In genomic region chr5:151696470-151697061, GRCh38 we compare ENCODE assay signal across 10 cellular contexts. TPM values are rescaled to one million over a fixed set of nuclear protein-coding genes. Genes with fewer than 3 reads are reported as not detected.
DNase-seq lines count a peak whose midpoint lies in the region; ATAC-seq lines count a peak whose summit lies in the region.
"Had no signal": no experiment of that assay in that cellular context is flagged by ENCODE, and none has a peak within 500 bp of the region (broad histone marks: within the 10 kb centered on the region; RNA-seq: fewer than 3 reads in every experiment).

No MANE protein-coding gene starts in this region.

- H3K27me3 ChIP-seq in trophoblast cell (ENCODE audit: insufficient read depth, low read length): no peaks in the 10 kb centered on the region

- no peak overlapping the region for H2BK120ac ChIP-seq in trophoblast cell (ENCODE audit: insufficient read depth, low read length, poor library complexity)

- peak overlapping the region; percentile 13 for H4K91ac ChIP-seq in trophoblast cell (ENCODE audit: low read depth, low read length)

- peak overlapping the region; percentile 20 for H3K9ac ChIP-seq in trophoblast cell (ENCODE audit: low read length)

- H3K36me3 ChIP-seq in trophoblast cell (ENCODE audit: control insufficient read depth in 1 of 2, insufficient read depth in 2 of 2, low read length in 2 of 2): no peaks in the 10 kb centered on the region

- no peak overlapping the region for H4K12ac ChIP-seq in trophoblast cell (ENCODE audit: low read depth, low read length)

- intact Hi-C loops in Right ventricle myocardium superior (cut with DNase I): no loop called here

- H2BK5ac ChIP-seq in trophoblast cell (ENCODE audit: low read depth, low read length, poor library complexity): peak overlapping the region; percentile 23

- no CpG with 5 or more reads among the region's 20 CpGs for WGBS in trophoblast cell (ENCODE audit: extremely low coverage, insufficient coverage, insufficient read length)

- peak overlapping the region; percentile 47 for H3K14ac ChIP-seq in trophoblast cell (ENCODE audit: low read length)

- no peaks in the 10 kb centered on the region for H3K9me3 ChIP-seq in trophoblast cell (ENCODE audit: insufficient read depth, low read depth, low read length)

- peak overlapping the region; percentile 38 for H2BK12ac ChIP-seq in trophoblast cell (ENCODE audit: low read length)

- H3K23ac ChIP-seq in trophoblast cell (ENCODE audit: low read length): no peak overlapping the region

- peaks cover 19 to 30% of the 10 kb centered on the region in 2 experiments for H3K4me1 ChIP-seq in trophoblast cell (ENCODE audit: control insufficient read depth in 1 of 2, insufficient read depth in 2 of 2, low read length in 2 of 2)

- peaks cover 35% of the 10 kb centered on the region for H3K79me1 ChIP-seq in trophoblast cell (ENCODE audit: low read length)

- H3K4ac ChIP-seq in trophoblast cell (ENCODE audit: low read depth, low read length): no peak overlapping the region

- no peak overlapping the region for H3K4me3 ChIP-seq in trophoblast cell (ENCODE audit: low read depth, low read length)

- H2AFZ ChIP-seq in trophoblast cell (ENCODE audit: insufficient read depth, low read length, poor library complexity): peak overlapping the region; percentile 20

- H3K79me2 ChIP-seq in trophoblast cell (ENCODE audit: control insufficient read depth, insufficient read depth, low read length, poor library complexity): peaks cover 6% of the 10 kb centered on the region

- peak overlapping the region; percentile 96 for H3K27ac ChIP-seq in trophoblast cell (ENCODE audit: low read depth, low read length)

- H3K4me2 ChIP-seq in trophoblast cell (ENCODE audit: low read length): peak overlapping the region; percentile 46

- peak overlapping the region; percentile 51 for H4K8ac ChIP-seq in trophoblast cell (ENCODE audit: low read depth, low read length)

- H3K18ac ChIP-seq in trophoblast cell (ENCODE audit: low read length): no peak overlapping the region

- ATAC-seq in Right ventricle myocardium superior (ENCODE audit: poor library complexity): peak; percentile 54

- no peak overlapping the region for H2AK5ac ChIP-seq in trophoblast cell (ENCODE audit: low read length)

- DNase-seq in Daoy (ENCODE audit: low read depth) (peak; percentile 89), T1000 (lab: John Stamatoyannopoulos, UW) (peak; percentile 42), Right ventricle myocardium superior (peak; percentile 73), trophoblast cell (no peak), GF-D8 (lab: John Stamatoyannopoulos, UW) (no peak), HK-2 (ENCODE audit: unreplicated experiment) (no peak), SHP77 treated with DMSO at 0.1 percent for 48 hours (lab: John Stamatoyannopoulos, UW) (no peak), superior temporal gyrus (ENCODE audit: extremely low spot score) (no peak)
- DNase-seq: KG1, naive B cell had no signal

RNA-seq across cellular contexts. Expression of gene SPARC, which starts 9.9 kb away (rescaled TPM):
- 364 and 386 TPM in 2 replicates for total RNA-seq in Daoy (2014; rRNA removed; shearing (Covaris generic))
- total RNA-seq in Right ventricle myocardium superior: 435 TPM
- 1,673 and 1,689 TPM in 2 replicates for polyA plus RNA-seq in trophoblast cell (2013)

Comparison
In these comparisons a context has a peak if more than half of its experiments do, and no peak if none do; other contexts are left out.
1. DNase-seq: peak in Daoy (single experiment), T1000 (single experiment) and Right ventricle myocardium superior (single experiment); none in trophoblast cell (0 of 2), GF-D8 (single experiment), HK-2 (single experiment), SHP77 treated with DMSO at 0.1 percent for 48 hours (single experiment) and superior temporal gyrus (single experiment).